Comparison of ENCODE assay signal across 8 cellular contexts in genomic region chr20:46364670-46365482, GRCh38. TPM values are rescaled to one million over a fixed set of nuclear protein-coding genes. Genes with fewer than 3 reads are reported as not detected.
DNase-seq lines count a peak whose midpoint lies in the region; ATAC-seq, FAIRE-seq and TF ChIP-seq lines count a peak whose summit lies in the region.

No MANE protein-coding gene starts in this region.

- no peaks in the 10 kb centered on the region for H3K9me3 ChIP-seq in mammary epithelial cell (replicated peaks; ENCODE audit: insufficient read depth, low read length)

- H3K9me3 Mint-ChIP-seq in mesothelial cell of epicardium, result no peaks in the 10 kb centered on the region

- peak overlapping the region; percentile 73 for H3K4me2 ChIP-seq in mammary epithelial cell (ENCODE audit: insufficient read depth, low read depth, low read length)

- peak overlapping the region; percentile 66 to 99 (median 91) for H3K4me3 ChIP-seq in mammary epithelial cell (replicated peaks in 1 of 3; ENCODE audit: insufficient read depth in 1 of 3, low read depth in 2 of 3, low read length in 3 of 3)
- peak overlapping the region; percentile 95 for H3K4me3 ChIP-seq in urinary bladder (ENCODE audit: low read depth, low read length)

- no peak for TF ChIP-seq CTCF in mammary epithelial cell (conservative IDR thresholded peaks at IDR 0.05 in 1 of 2, IDR thresholded peaks at IDR 0.05 in 1 of 2; ENCODE audit: extremely low read depth in 1 of 2, insufficient read depth in 1 of 2, low read depth in 1 of 2, low read length in 2 of 2)
- no peak for TF ChIP-seq CTCF in mesothelial cell of epicardium (IDR thresholded peaks at IDR 0.05; ENCODE audit: unreplicated experiment)
- no peak for TF ChIP-seq CTCF in D721Med (IDR thresholded peaks at IDR 0.05; ENCODE audit: insufficient read depth, missing control alignments)

- peak overlapping the region; percentile 95 for H3K27ac Mint-ChIP-seq in mesothelial cell of epicardium

- DNase-seq in Right ventricle myocardium inferior (ENCODE audit: missing footprints), result peak; percentile 44
- no peak for DNase-seq in Right ventricle myocardium superior
- DNase-seq in mammary epithelial cell, result no peak
- DNase-seq in mesothelial cell of epicardium (ENCODE audit: low spot score in 2 of 2, unreplicated experiment in 2 of 2), result no peak
- DNase-seq in RCC 7860 (ENCODE audit: low spot score), result no peak
- no peak for DNase-seq in D721Med (ENCODE audit: insufficient read length, low spot score)
- no peak for DNase-seq in NCI-H774 (lab: John Stamatoyannopoulos, UW)

- no peak overlapping the region for H3K27ac ChIP-seq in mammary epithelial cell (ENCODE audit: insufficient read depth, low read depth, low read length)
- H3K27ac ChIP-seq in urinary bladder (ENCODE audit: low read depth), result peak overlapping the region; percentile 69

- peaks cover 15% of the 10 kb centered on the region for H3K4me1 Mint-ChIP-seq in mesothelial cell of epicardium

- H3K9ac ChIP-seq in mammary epithelial cell (ENCODE audit: insufficient read depth, low read length), result no peak overlapping the region

- in situ Hi-C loops in mammary epithelial cell (cut with MboI; ENCODE audit: low sequenced_read_pairs in 2 of 2), result no loop called here

- peaks cover 7% of the 10 kb centered on the region for H3K4me1 ChIP-seq in mammary epithelial cell (ENCODE audit: insufficient read depth, low read length)
- no peaks in the 10 kb centered on the region for H3K4me1 ChIP-seq in urinary bladder (ENCODE audit: insufficient read depth)

- H3K4me3 Mint-ChIP-seq in mesothelial cell of epicardium, result peak overlapping the region; percentile 83

- no peaks in the 10 kb centered on the region for H4K20me1 ChIP-seq in mammary epithelial cell (ENCODE audit: insufficient read depth, low read length)

- H3K27me3 Mint-ChIP-seq in mesothelial cell of epicardium (ENCODE audit: low read depth), result no peaks in the 10 kb centered on the region

- H3K79me2 ChIP-seq in mammary epithelial cell (ENCODE audit: insufficient read depth, low read length), result peaks cover 33% of the 10 kb centered on the region

- intact Hi-C loops in Right ventricle myocardium inferior (cut with DNase I) (loop anchor here (1.0 kb wide), 1 partner anchor 41 kb away; the partner anchor contains the start of gene ELMO2), Right ventricle myocardium superior (cut with DNase I) (no loop called here), mammary epithelial cell (cut with micrococcal nuclease) (loop anchor here (2.0 kb wide), 1 partner anchor 42 kb away; the partner anchor contains the start of gene ELMO2)

- H2AFZ ChIP-seq in mammary epithelial cell (ENCODE audit: low read depth, low read length), result peak overlapping the region; percentile 72

- WGBS in mammary epithelial cell (ENCODE audit: low coverage, missing lambda C conversion rate), result 48% methylated on average over 10 of the region's 10 CpGs
- 53% methylated on average over 10 of the region's 10 CpGs for WGBS in urinary bladder

- ATAC-seq in Right ventricle myocardium inferior (no peak), Right ventricle myocardium superior (ENCODE audit: poor library complexity) (no peak)

- BruUV-seq in mammary epithelial cell (replicated peaks; lab: Mats Ljungman, UMichigan), result TSS peak; percentile 58

- CTCF ChIA-PET in mammary epithelial cell (lab: Charles Lee; ENCODE audit: low non-redundant PET), result interaction anchor here (0.6 kb wide), 1 partner anchor 73 kb away, joined by 4 read pairs; no protein-coding TSS in a partner anchor

- FAIRE-seq in RCC 7860 (lab: Jason Lieb, UNC), result no peak
- no peak for FAIRE-seq in D721Med (lab: Jason Lieb, UNC)

- H3K36me3 ChIP-seq in mammary epithelial cell (ENCODE audit: insufficient read depth, low read length), result peaks cover 10% of the 10 kb centered on the region
- H3K36me3 ChIP-seq in urinary bladder (ENCODE audit: insufficient read depth), result peaks cover 3% of the 10 kb centered on the region

- dilution Hi-C loops in mammary epithelial cell (cut with HindIII; ENCODE audit: low sequenced_read_pairs), result no loop called here

- no peaks in the 10 kb centered on the region for H3K27me3 ChIP-seq in mammary epithelial cell (ENCODE audit: insufficient read depth, low read length)

- H3K36me3 Mint-ChIP-seq in mesothelial cell of epicardium, result peaks cover 18% of the 10 kb centered on the region

RNA-seq across cellular contexts. Expression of gene ELMO2, which starts 41.5 kb away (rescaled TPM):
- total RNA-seq in Right ventricle myocardium inferior (38.7 TPM), Right ventricle myocardium superior (33.9 TPM), mammary epithelial cell (10 to 100 TPM; 29.6 to 44.0 TPM), mesothelial cell of epicardium (53.2 to 56.5 TPM (median 54.2 TPM) in 3 replicates), urinary bladder (41.6 TPM)
- polyA plus RNA-seq in mammary epithelial cell (24.6 TPM), urinary bladder (31.2 TPM)
- 73.5 TPM for polyA minus RNA-seq in mammary epithelial cell

RNA-seq across cellular contexts. Expression of gene CDH22, which starts 56.6 kb away (rescaled TPM):
- total RNA-seq in Right ventricle myocardium inferior, result 5.2 TPM
- 5.5 TPM for total RNA-seq in Right ventricle myocardium superior
- not detected for total RNA-seq in mammary epithelial cell
- polyA plus RNA-seq in mammary epithelial cell, result not detected
- polyA minus RNA-seq in mammary epithelial cell, result not detected
- 0.14 to 0.18 TPM in 2 of 3 replicates, not detected in the other for total RNA-seq in mesothelial cell of epicardium
- total RNA-seq in urinary bladder, result 0.21 TPM
- polyA plus RNA-seq in urinary bladder, result 0.04 TPM
